ENCODE assay signal across 1 cellular context in the genomic region with DNA sequence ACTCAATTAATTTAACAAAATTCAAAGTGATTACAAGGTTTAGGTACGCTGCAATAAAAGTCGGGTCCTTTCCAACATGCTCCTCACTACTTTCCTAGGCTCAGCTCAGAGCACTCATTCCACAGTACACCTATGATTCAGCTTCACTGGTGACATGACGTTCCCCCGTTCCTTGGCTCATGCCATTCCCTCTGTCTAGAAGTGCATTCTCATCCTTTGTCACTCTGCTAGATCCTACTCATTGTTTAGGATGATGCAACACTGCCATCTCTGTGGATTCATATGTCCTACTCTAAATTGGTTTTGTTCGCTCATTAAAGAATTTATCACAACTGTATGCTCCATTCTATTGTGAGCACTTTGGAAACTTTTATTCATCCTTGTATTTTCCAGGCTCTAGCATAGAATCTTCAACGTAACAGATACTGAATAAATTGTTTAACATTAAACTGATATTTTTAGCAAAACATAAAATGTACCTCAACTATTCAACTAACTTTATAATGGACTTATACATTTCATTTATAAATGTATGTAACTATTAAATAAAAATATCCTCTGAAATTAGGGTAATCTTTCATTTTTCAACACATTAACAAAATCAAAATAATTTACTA.
A peak's percentile ranks its signal among the peaks of the same experiment; 100 is the strongest.
TF ChIP-seq lines count a peak whose summit lies in the region.

No MANE protein-coding gene starts in this region.

TF ChIP-seq in K562, 482 proteins besides CTCF, POLR2A, EP300 and RAD21 (continued from another document and continues in another):
- no peak for TF ChIP-seq ELF1 (tag; IDR thresholded peaks at IDR 0.05)
- no peak; the same call in 1 of the 2 replicates for TF ChIP-seq CC2D1A (IDR thresholded peaks at IDR 0.05)
- TF ChIP-seq ZNF212 (CRISPR knock-in tag; IDR thresholded peaks at IDR 0.05), result no peak
- TF ChIP-seq, protein P1, sequence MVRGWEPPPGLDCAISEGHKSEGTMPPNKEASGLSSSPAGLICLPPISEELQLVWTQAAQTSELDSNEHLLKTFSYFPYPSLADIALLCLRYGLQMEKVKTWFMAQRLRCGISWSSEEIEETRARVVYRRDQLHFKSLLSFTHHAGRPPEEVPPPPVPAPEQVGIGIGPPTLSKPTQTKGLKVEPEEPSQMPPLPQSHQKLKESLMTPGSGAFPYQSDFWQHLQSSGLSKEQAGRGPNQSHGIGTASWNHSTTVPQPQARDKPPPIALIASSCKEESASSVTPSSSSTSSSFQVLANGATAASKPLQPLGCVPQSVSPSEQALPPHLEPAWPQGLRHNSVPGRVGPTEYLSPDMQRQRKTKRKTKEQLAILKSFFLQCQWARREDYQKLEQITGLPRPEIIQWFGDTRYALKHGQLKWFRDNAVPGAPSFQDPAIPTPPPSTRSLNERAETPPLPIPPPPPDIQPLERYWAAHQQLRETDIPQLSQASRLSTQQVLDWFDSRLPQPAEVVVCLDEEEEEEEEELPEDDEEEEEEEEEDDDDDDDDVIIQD (CRISPR knock-in tag; IDR thresholded peaks at IDR 0.05), result no peak
- TF ChIP-seq, protein P2, sequence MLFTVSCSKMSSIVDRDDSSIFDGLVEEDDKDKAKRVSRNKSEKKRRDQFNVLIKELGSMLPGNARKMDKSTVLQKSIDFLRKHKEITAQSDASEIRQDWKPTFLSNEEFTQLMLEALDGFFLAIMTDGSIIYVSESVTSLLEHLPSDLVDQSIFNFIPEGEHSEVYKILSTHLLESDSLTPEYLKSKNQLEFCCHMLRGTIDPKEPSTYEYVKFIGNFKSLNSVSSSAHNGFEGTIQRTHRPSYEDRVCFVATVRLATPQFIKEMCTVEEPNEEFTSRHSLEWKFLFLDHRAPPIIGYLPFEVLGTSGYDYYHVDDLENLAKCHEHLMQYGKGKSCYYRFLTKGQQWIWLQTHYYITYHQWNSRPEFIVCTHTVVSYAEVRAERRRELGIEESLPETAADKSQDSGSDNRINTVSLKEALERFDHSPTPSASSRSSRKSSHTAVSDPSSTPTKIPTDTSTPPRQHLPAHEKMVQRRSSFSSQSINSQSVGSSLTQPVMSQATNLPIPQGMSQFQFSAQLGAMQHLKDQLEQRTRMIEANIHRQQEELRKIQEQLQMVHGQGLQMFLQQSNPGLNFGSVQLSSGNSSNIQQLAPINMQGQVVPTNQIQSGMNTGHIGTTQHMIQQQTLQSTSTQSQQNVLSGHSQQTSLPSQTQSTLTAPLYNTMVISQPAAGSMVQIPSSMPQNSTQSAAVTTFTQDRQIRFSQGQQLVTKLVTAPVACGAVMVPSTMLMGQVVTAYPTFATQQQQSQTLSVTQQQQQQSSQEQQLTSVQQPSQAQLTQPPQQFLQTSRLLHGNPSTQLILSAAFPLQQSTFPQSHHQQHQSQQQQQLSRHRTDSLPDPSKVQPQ (CRISPR knock-in tag; IDR thresholded peaks at IDR 0.05; ENCODE audit: borderline replicate concordance), result no peak
- TF ChIP-seq NELFE (IDR thresholded peaks at IDR 0.05; ENCODE audit: insufficient read depth, insufficient read length), result no peak
- TF ChIP-seq, protein P3, sequence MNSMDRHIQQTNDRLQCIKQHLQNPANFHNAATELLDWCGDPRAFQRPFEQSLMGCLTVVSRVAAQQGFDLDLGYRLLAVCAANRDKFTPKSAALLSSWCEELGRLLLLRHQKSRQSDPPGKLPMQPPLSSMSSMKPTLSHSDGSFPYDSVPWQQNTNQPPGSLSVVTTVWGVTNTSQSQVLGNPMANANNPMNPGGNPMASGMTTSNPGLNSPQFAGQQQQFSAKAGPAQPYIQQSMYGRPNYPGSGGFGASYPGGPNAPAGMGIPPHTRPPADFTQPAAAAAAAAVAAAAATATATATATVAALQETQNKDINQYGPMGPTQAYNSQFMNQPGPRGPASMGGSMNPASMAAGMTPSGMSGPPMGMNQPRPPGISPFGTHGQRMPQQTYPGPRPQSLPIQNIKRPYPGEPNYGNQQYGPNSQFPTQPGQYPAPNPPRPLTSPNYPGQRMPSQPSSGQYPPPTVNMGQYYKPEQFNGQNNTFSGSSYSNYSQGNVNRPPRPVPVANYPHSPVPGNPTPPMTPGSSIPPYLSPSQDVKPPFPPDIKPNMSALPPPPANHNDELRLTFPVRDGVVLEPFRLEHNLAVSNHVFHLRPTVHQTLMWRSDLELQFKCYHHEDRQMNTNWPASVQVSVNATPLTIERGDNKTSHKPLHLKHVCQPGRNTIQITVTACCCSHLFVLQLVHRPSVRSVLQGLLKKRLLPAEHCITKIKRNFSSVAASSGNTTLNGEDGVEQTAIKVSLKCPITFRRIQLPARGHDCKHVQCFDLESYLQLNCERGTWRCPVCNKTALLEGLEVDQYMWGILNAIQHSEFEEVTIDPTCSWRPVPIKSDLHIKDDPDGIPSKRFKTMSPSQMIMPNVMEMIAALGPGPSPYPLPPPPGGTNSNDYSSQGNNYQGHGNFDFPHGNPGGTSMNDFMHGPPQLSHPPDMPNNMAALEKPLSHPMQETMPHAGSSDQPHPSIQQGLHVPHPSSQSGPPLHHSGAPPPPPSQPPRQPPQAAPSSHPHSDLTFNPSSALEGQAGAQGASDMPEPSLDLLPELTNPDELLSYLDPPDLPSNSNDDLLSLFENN (IDR thresholded peaks at IDR 0.05; ENCODE audit: low read depth in 2 of 2, low read length in 2 of 2), result no peak
- no peak for TF ChIP-seq ZNF644 (tag; IDR thresholded peaks at IDR 0.05; ENCODE audit: low read depth)
- no peak for TF ChIP-seq RB1 (IDR thresholded peaks at IDR 0.05; ENCODE audit: low read depth)
- TF ChIP-seq, protein P4, sequence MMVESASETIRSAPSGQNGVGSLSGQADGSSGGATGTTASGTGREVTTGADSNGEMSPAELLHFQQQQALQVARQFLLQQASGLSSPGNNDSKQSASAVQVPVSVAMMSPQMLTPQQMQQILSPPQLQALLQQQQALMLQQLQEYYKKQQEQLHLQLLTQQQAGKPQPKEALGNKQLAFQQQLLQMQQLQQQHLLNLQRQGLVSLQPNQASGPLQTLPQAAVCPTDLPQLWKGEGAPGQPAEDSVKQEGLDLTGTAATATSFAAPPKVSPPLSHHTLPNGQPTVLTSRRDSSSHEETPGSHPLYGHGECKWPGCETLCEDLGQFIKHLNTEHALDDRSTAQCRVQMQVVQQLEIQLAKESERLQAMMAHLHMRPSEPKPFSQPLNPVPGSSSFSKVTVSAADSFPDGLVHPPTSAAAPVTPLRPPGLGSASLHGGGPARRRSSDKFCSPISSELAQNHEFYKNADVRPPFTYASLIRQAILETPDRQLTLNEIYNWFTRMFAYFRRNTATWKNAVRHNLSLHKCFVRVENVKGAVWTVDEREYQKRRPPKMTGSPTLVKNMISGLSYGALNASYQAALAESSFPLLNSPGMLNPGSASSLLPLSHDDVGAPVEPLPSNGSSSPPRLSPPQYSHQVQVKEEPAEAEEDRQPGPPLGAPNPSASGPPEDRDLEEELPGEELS (CRISPR knock-in tag; IDR thresholded peaks at IDR 0.05; ENCODE audit: borderline replicate concordance), result no peak
- no peak; the same call in 1 of the 2 replicates for TF ChIP-seq HSF4 (CRISPR knock-in tag; IDR thresholded peaks at IDR 0.05; ENCODE audit: borderline replicate concordance)
- 0 out of 2 replicates have a peak, but pooled peaks have one; percentile 58 for TF ChIP-seq KLF6 (CRISPR knock-in tag; IDR thresholded peaks at IDR 0.05; ENCODE audit: borderline replicate concordance)
- TF ChIP-seq NFE2L1 (tag; IDR thresholded peaks at IDR 0.05; ENCODE audit: borderline replicate concordance, low read depth), result no peak
- TF ChIP-seq RFX1 (IDR thresholded peaks at IDR 0.05), result no peak; the same call in 1 of the 2 replicates
- no peak for TF ChIP-seq POLR3A (IDR thresholded peaks at IDR 0.05; ENCODE audit: borderline replicate concordance, extremely low read depth, insufficient read depth, insufficient read length)
- no peak for TF ChIP-seq SAP30 (IDR thresholded peaks at IDR 0.05; ENCODE audit: borderline replicate concordance, insufficient read depth, low read depth, low read length, poor library complexity, severe bottlenecking)
- no peak for TF ChIP-seq SMAD1 (IDR thresholded peaks at IDR 0.05; ENCODE audit: low read depth, low read length, partially characterized antibody)
- TF ChIP-seq, protein P5, sequence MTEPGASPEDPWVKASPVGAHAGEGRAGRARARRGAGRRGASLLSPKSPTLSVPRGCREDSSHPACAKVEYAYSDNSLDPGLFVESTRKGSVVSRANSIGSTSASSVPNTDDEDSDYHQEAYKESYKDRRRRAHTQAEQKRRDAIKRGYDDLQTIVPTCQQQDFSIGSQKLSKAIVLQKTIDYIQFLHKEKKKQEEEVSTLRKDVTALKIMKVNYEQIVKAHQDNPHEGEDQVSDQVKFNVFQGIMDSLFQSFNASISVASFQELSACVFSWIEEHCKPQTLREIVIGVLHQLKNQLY (CRISPR knock-in tag; conservative IDR thresholded peaks at IDR 0.05), result no peak
- no peak for TF ChIP-seq ZNF79 (CRISPR knock-in tag; IDR thresholded peaks at IDR 0.05; ENCODE audit: low read depth)
- TF ChIP-seq ZEB2 (IDR thresholded peaks at IDR 0.05), result peak; percentile 87
- peak; percentile 83 for TF ChIP-seq FOSL1 (tag; conservative IDR thresholded peaks at IDR 0.05)
- TF ChIP-seq, protein P6, sequence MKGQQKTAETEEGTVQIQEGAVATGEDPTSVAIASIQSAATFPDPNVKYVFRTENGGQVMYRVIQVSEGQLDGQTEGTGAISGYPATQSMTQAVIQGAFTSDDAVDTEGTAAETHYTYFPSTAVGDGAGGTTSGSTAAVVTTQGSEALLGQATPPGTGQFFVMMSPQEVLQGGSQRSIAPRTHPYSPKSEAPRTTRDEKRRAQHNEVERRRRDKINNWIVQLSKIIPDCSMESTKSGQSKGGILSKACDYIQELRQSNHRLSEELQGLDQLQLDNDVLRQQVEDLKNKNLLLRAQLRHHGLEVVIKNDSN (CRISPR knock-in tag; IDR thresholded peaks at IDR 0.05), result no peak
- no peak for TF ChIP-seq NCOA4 (IDR thresholded peaks at IDR 0.05; ENCODE audit: partially characterized antibody)
- peak in 1 of 2 experiments; percentile 78; a peak in 1 of 4 replicates for TF ChIP-seq RCOR1 (IDR thresholded peaks at IDR 0.05; ENCODE audit: borderline replicate concordance in 1 of 2, low read depth in 2 of 2, low read length in 2 of 2)
- TF ChIP-seq LEF1 (IDR thresholded peaks at IDR 0.05), result peak; percentile 60; the same call in 1 of the 2 replicates
- no peak for TF ChIP-seq ZNF133 (CRISPR knock-in tag; IDR thresholded peaks at IDR 0.05)
- TF ChIP-seq ZNF23 (CRISPR knock-in tag; IDR thresholded peaks at IDR 0.05), result no peak
- TF ChIP-seq ZFPM2 (CRISPR knock-in tag; IDR thresholded peaks at IDR 0.05), result no peak
- no peak for TF ChIP-seq TEAD1 (CRISPR knock-in tag; IDR thresholded peaks at IDR 0.05)
- TF ChIP-seq, protein P7, sequence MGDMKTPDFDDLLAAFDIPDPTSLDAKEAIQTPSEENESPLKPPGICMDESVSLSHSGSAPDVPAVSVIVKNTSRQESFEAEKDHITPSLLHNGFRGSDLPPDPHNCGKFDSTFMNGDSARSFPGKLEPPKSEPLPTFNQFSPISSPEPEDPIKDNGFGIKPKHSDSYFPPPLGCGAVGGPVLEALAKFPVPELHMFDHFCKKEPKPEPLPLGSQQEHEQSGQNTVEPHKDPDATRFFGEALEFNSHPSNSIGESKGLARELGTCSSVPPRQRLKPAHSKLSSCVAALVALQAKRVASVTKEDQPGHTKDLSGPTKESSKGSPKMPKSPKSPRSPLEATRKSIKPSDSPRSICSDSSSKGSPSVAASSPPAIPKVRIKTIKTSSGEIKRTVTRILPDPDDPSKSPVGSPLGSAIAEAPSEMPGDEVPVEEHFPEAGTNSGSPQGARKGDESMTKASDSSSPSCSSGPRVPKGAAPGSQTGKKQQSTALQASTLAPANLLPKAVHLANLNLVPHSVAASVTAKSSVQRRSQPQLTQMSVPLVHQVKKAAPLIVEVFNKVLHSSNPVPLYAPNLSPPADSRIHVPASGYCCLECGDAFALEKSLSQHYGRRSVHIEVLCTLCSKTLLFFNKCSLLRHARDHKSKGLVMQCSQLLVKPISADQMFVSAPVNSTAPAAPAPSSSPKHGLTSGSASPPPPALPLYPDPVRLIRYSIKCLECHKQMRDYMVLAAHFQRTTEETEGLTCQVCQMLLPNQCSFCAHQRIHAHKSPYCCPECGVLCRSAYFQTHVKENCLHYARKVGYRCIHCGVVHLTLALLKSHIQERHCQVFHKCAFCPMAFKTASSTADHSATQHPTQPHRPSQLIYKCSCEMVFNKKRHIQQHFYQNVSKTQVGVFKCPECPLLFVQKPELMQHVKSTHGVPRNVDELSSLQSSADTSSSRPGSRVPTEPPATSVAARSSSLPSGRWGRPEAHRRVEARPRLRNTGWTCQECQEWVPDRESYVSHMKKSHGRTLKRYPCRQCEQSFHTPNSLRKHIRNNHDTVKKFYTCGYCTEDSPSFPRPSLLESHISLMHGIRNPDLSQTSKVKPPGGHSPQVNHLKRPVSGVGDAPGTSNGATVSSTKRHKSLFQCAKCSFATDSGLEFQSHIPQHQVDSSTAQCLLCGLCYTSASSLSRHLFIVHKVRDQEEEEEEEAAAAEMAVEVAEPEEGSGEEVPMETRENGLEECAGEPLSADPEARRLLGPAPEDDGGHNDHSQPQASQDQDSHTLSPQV (IDR thresholded peaks at IDR 0.05), result peak; percentile 93
- TF ChIP-seq NBN (IDR thresholded peaks at IDR 0.05; ENCODE audit: low read depth), result peak; percentile 68; the same call in 1 of the 2 replicates
- TF ChIP-seq, protein P8, sequence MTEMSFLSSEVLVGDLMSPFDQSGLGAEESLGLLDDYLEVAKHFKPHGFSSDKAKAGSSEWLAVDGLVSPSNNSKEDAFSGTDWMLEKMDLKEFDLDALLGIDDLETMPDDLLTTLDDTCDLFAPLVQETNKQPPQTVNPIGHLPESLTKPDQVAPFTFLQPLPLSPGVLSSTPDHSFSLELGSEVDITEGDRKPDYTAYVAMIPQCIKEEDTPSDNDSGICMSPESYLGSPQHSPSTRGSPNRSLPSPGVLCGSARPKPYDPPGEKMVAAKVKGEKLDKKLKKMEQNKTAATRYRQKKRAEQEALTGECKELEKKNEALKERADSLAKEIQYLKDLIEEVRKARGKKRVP (CRISPR knock-in tag; IDR thresholded peaks at IDR 0.05), result peak; percentile 99
- TF ChIP-seq MYNN (IDR thresholded peaks at IDR 0.05), result peak; percentile 67; the same call in 1 of the 2 replicates
- TF ChIP-seq MYNN (CRISPR knock-in tag; IDR thresholded peaks at IDR 0.05), result no peak
- no peak for TF ChIP-seq EWSR1 (IDR thresholded peaks at IDR 0.05; ENCODE audit: borderline replicate concordance, low read depth, partially characterized antibody)
- no peak for TF ChIP-seq FOS (IDR thresholded peaks at IDR 0.05; ENCODE audit: extremely low read depth, insufficient read length)
- TF ChIP-seq, protein P9, sequence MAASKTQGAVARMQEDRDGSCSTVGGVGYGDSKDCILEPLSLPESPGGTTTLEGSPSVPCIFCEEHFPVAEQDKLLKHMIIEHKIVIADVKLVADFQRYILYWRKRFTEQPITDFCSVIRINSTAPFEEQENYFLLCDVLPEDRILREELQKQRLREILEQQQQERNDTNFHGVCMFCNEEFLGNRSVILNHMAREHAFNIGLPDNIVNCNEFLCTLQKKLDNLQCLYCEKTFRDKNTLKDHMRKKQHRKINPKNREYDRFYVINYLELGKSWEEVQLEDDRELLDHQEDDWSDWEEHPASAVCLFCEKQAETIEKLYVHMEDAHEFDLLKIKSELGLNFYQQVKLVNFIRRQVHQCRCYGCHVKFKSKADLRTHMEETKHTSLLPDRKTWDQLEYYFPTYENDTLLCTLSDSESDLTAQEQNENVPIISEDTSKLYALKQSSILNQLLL (CRISPR knock-in tag; IDR thresholded peaks at IDR 0.05; ENCODE audit: borderline replicate concordance), result no peak
- TF ChIP-seq ZNF436 (CRISPR knock-in tag; IDR thresholded peaks at IDR 0.05), result no peak
- no peak for TF ChIP-seq SIRT6 (IDR thresholded peaks at IDR 0.05; ENCODE audit: low read depth, low read length)
- TF ChIP-seq, protein P10, sequence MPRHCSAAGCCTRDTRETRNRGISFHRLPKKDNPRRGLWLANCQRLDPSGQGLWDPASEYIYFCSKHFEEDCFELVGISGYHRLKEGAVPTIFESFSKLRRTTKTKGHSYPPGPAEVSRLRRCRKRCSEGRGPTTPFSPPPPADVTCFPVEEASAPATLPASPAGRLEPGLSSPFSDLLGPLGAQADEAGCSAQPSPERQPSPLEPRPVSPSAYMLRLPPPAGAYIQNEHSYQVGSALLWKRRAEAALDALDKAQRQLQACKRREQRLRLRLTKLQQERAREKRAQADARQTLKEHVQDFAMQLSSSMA (CRISPR knock-in tag; IDR thresholded peaks at IDR 0.05), result no peak
